Comparison of ENCODE assay signal across 2 cellular contexts in the genomic region with DNA sequence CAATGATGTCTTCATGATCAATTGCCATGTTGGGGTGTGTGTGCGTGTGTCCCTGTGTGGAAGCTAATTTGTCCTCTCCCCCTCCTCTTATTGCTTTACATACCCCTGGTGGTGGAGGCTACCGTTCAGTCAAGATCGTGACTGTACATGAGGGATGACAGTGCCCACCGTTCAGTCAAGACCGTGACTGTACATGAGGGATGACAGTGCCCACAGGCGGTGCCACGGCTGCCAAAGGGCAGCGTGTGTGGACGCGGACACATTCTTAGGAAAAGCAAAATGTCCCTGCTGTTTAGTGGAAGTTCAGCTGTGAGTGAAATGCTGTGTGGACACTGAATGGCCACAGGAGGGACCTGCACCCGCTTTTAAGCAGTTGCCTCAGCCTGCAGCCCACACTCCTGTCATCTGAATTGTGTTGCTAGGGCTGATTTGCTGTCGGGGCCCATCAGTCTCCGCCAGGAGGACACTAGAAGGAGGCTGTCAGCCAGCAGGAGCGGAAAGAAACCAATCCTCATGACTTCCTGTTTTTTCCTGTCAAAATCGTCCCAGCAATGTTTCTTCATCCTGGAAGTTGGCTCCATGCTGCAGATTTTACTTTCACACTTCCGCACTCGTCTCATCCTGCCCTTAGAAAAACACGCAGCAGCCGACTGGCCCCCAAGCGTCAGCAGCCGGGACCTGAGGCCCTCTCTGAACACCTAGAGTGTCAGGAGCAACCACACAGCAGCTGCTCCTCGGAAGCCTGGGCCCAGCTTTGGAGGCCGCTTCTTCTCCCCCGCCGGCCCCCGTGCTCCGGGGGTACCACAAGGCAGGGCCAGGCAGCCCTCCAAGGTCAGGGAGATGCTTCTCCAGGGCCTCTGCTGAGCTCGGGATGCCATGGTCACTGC.
TF ChIP-seq lines count a peak whose summit lies in the region.

No MANE protein-coding gene starts in this region.

TF ChIP-seq in K562, 482 proteins besides CTCF, POLR2A, EP300 and RAD21 (continues in another document):
- TF ChIP-seq, protein P1, sequence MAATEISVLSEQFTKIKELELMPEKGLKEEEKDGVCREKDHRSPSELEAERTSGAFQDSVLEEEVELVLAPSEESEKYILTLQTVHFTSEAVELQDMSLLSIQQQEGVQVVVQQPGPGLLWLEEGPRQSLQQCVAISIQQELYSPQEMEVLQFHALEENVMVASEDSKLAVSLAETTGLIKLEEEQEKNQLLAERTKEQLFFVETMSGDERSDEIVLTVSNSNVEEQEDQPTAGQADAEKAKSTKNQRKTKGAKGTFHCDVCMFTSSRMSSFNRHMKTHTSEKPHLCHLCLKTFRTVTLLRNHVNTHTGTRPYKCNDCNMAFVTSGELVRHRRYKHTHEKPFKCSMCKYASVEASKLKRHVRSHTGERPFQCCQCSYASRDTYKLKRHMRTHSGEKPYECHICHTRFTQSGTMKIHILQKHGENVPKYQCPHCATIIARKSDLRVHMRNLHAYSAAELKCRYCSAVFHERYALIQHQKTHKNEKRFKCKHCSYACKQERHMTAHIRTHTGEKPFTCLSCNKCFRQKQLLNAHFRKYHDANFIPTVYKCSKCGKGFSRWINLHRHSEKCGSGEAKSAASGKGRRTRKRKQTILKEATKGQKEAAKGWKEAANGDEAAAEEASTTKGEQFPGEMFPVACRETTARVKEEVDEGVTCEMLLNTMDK (IDR thresholded peaks at IDR 0.05; ENCODE audit: borderline replicate concordance, insufficient read depth, low read depth, low read length, poor library complexity, severe bottlenecking): no peak
- 0 out of 2 replicates have a peak, but pooled peaks have one; percentile 20 for TF ChIP-seq RFX1 (IDR thresholded peaks at IDR 0.05)
- peak; percentile 65 for TF ChIP-seq MEIS2 (IDR thresholded peaks at IDR 0.05; ENCODE audit: partially characterized antibody)
- no peak for TF ChIP-seq HDGF (IDR thresholded peaks at IDR 0.05)
- TF ChIP-seq SPI1 (IDR thresholded peaks at IDR 0.05; ENCODE audit: borderline replicate concordance, low read depth, low read length): peak; percentile 88
- TF ChIP-seq, protein P2, sequence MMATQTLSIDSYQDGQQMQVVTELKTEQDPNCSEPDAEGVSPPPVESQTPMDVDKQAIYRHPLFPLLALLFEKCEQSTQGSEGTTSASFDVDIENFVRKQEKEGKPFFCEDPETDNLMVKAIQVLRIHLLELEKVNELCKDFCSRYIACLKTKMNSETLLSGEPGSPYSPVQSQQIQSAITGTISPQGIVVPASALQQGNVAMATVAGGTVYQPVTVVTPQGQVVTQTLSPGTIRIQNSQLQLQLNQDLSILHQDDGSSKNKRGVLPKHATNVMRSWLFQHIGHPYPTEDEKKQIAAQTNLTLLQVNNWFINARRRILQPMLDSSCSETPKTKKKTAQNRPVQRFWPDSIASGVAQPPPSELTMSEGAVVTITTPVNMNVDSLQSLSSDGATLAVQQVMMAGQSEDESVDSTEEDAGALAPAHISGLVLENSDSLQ (IDR thresholded peaks at IDR 0.05): peak; percentile 80
- TF ChIP-seq, protein P3, sequence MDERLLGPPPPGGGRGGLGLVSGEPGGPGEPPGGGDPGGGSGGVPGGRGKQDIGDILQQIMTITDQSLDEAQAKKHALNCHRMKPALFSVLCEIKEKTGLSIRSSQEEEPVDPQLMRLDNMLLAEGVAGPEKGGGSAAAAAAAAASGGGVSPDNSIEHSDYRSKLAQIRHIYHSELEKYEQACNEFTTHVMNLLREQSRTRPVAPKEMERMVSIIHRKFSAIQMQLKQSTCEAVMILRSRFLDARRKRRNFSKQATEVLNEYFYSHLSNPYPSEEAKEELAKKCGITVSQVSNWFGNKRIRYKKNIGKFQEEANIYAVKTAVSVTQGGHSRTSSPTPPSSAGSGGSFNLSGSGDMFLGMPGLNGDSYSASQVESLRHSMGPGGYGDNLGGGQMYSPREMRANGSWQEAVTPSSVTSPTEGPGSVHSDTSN (CRISPR knock-in tag; IDR thresholded peaks at IDR 0.05; ENCODE audit: low read depth): no peak
- TF ChIP-seq, protein P3 (tag; conservative IDR thresholded peaks at IDR 0.05; ENCODE audit: low read depth): peak; percentile 70
- TF ChIP-seq, protein P4, sequence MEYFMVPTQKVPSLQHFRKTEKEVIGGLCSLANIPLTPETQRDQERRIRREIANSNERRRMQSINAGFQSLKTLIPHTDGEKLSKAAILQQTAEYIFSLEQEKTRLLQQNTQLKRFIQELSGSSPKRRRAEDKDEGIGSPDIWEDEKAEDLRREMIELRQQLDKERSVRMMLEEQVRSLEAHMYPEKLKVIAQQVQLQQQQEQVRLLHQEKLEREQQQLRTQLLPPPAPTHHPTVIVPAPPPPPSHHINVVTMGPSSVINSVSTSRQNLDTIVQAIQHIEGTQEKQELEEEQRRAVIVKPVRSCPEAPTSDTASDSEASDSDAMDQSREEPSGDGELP (CRISPR knock-in tag; IDR thresholded peaks at IDR 0.05; ENCODE audit: borderline replicate concordance): peak; percentile 34; the same call in 1 of the 2 replicates
- TF ChIP-seq CBX1 (IDR thresholded peaks at IDR 0.05; ENCODE audit: low read depth): no peak
- TF ChIP-seq, protein P5, sequence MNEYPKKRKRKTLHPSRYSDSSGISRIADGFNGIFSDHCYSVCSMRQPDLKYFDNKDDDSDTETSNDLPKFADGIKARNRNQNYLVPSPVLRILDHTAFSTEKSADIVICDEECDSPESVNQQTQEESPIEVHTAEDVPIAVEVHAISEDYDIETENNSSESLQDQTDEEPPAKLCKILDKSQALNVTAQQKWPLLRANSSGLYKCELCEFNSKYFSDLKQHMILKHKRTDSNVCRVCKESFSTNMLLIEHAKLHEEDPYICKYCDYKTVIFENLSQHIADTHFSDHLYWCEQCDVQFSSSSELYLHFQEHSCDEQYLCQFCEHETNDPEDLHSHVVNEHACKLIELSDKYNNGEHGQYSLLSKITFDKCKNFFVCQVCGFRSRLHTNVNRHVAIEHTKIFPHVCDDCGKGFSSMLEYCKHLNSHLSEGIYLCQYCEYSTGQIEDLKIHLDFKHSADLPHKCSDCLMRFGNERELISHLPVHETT (CRISPR knock-in tag; conservative IDR thresholded peaks at IDR 0.05 in 1 of 2, IDR thresholded peaks at IDR 0.05 in 1 of 2): no peak
- TF ChIP-seq NRF1 (conservative IDR thresholded peaks at IDR 0.05 in 1 of 2, IDR thresholded peaks at IDR 0.05 in 1 of 2): no peak
- 0 out of 2 replicates have a peak, but pooled peaks have one; percentile 16 for TF ChIP-seq NR2C2 (CRISPR knock-in tag; IDR thresholded peaks at IDR 0.05)
- TF ChIP-seq NR2C2 (tag; IDR thresholded peaks at IDR 0.05): no peak

TF ChIP-seq in HepG2, 621 proteins besides CTCF, POLR2A, EP300 and RAD21:
- no peak for TF ChIP-seq TOE1 (CRISPR knock-in tag; IDR thresholded peaks at IDR 0.05)
- no peak for TF ChIP-seq JUNB (CRISPR knock-in tag; IDR thresholded peaks at IDR 0.05; ENCODE audit: borderline replicate concordance)
- TF ChIP-seq, protein P6, sequence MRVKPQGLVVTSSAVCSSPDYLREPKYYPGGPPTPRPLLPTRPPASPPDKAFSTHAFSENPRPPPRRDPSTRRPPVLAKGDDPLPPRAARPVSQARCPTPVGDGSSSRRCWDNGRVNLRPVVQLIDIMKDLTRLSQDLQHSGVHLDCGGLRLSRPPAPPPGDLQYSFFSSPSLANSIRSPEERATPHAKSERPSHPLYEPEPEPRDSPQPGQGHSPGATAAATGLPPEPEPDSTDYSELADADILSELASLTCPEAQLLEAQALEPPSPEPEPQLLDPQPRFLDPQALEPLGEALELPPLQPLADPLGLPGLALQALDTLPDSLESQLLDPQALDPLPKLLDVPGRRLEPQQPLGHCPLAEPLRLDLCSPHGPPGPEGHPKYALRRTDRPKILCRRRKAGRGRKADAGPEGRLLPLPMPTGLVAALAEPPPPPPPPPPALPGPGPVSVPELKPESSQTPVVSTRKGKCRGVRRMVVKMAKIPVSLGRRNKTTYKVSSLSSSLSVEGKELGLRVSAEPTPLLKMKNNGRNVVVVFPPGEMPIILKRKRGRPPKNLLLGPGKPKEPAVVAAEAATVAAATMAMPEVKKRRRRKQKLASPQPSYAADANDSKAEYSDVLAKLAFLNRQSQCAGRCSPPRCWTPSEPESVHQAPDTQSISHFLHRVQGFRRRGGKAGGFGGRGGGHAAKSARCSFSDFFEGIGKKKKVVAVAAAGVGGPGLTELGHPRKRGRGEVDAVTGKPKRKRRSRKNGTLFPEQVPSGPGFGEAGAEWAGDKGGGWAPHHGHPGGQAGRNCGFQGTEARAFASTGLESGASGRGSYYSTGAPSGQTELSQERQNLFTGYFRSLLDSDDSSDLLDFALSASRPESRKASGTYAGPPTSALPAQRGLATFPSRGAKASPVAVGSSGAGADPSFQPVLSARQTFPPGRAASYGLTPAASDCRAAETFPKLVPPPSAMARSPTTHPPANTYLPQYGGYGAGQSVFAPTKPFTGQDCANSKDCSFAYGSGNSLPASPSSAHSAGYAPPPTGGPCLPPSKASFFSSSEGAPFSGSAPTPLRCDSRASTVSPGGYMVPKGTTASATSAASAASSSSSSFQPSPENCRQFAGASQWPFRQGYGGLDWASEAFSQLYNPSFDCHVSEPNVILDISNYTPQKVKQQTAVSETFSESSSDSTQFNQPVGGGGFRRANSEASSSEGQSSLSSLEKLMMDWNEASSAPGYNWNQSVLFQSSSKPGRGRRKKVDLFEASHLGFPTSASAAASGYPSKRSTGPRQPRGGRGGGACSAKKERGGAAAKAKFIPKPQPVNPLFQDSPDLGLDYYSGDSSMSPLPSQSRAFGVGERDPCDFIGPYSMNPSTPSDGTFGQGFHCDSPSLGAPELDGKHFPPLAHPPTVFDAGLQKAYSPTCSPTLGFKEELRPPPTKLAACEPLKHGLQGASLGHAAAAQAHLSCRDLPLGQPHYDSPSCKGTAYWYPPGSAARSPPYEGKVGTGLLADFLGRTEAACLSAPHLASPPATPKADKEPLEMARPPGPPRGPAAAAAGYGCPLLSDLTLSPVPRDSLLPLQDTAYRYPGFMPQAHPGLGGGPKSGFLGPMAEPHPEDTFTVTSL (CRISPR knock-in tag; IDR thresholded peaks at IDR 0.05; ENCODE audit: borderline replicate concordance): no peak
- TF ChIP-seq, protein P7, sequence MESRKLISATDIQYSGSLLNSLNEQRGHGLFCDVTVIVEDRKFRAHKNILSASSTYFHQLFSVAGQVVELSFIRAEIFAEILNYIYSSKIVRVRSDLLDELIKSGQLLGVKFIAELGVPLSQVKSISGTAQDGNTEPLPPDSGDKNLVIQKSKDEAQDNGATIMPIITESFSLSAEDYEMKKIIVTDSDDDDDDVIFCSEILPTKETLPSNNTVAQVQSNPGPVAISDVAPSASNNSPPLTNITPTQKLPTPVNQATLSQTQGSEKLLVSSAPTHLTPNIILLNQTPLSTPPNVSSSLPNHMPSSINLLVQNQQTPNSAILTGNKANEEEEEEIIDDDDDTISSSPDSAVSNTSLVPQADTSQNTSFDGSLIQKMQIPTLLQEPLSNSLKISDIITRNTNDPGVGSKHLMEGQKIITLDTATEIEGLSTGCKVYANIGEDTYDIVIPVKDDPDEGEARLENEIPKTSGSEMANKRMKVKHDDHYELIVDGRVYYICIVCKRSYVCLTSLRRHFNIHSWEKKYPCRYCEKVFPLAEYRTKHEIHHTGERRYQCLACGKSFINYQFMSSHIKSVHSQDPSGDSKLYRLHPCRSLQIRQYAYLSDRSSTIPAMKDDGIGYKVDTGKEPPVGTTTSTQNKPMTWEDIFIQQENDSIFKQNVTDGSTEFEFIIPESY (CRISPR knock-in tag; IDR thresholded peaks at IDR 0.05): no peak
- TF ChIP-seq SRSF9 (IDR thresholded peaks at IDR 0.05; ENCODE audit: borderline replicate concordance, insufficient read depth, low read depth, low read length, poor library complexity, severe bottlenecking): no peak
- TF ChIP-seq ZNF777 (CRISPR knock-in tag; IDR thresholded peaks at IDR 0.05): no peak
